10 cellular contexts compared by ENCODE assay signal in the genomic region with DNA sequence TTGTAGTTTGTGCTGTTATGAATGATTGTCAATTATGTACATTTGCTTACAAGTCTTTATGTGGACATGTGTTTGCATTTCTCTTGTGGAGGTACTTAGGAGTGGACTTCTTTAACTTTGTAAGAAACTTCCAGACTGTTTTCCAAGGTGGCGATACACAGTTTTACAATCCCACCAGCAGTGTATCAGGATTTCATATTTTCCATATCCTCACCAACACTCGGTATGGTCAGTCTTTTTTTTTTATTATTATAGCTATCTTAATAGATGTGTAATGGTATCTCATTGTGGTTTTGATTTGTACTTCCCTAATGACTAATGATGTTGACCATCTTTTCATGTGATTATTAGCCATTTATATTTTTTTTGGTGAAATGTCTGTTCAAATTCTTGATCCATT.
"Had no signal": no experiment of that assay in that cellular context is flagged by ENCODE, and none has a peak within 500 bp of the region (broad histone marks: within the 10 kb centered on the region; RNA-seq: fewer than 3 reads in every experiment).

No MANE protein-coding gene starts in this region.

- H3K27me3 Mint-ChIP-seq: IgD-negative memory B cell had no signal

- H3K27ac ChIP-seq: HL-60 had no signal

- H3K4me3 ChIP-seq: GM23338 had no signal

- H3K27ac Mint-ChIP-seq: GM23338, H9, HFFc6, IgD-negative memory B cell had no signal

- DNase-seq: H9, HCEC 1CT, HFFc6, KBM-7 had no signal

- H3K9me3 Mint-ChIP-seq: H9, HFFc6 had no signal

- FAIRE-seq: H1, H54, HepG2 had no signal

- H3K4me1 Mint-ChIP-seq: GM23338, H9 had no signal

- H3K4me3 Mint-ChIP-seq: GM23338, H9, HFFc6, IgD-negative memory B cell had no signal
